In the genomic region with DNA sequence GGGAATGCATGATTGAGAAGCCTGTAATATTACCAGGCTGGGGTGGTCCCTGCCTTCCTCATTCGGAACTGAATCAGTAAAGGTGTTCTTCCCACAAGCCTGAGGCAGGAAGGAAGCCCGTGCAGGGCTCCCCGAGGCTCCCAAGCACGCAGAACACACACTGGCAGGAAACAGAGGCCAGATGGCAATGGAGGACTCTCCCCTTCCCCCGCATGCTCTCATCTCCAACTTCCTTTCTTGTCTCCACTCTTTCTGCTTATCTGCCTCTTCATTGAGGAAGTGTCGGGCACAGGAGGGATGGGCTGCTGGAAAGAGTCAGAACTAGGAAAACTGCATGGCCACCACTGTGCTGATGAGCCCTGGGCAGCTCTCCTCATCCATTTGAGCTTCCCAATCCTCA, we compare ENCODE assay signal across 1 cellular context.
TF ChIP-seq lines count a peak whose summit lies in the region.

No MANE protein-coding gene starts in this region.

TF ChIP-seq in HepG2, 621 proteins besides CTCF, POLR2A, EP300 and RAD21 (continued from another document):
- TF ChIP-seq PBX3 (CRISPR knock-in tag; IDR thresholded peaks at IDR 0.05; ENCODE audit: borderline replicate concordance) (no peak), ZBTB10 (CRISPR knock-in tag; IDR thresholded peaks at IDR 0.05; ENCODE audit: borderline replicate concordance) (no peak), CENPT (CRISPR knock-in tag; IDR thresholded peaks at IDR 0.05; ENCODE audit: low read depth) (no peak), KDM5B (CRISPR knock-in tag; IDR thresholded peaks at IDR 0.05; ENCODE audit: borderline replicate concordance) (no peak), ZNF17 (CRISPR knock-in tag; IDR thresholded peaks at IDR 0.05) (no peak), SMYD3 (CRISPR knock-in tag; IDR thresholded peaks at IDR 0.05) (no peak), ZNF501 (CRISPR knock-in tag; IDR thresholded peaks at IDR 0.05) (no peak), CENPX (CRISPR knock-in tag; IDR thresholded peaks at IDR 0.05) (no peak)
- TF ChIP-seq, protein P1, sequence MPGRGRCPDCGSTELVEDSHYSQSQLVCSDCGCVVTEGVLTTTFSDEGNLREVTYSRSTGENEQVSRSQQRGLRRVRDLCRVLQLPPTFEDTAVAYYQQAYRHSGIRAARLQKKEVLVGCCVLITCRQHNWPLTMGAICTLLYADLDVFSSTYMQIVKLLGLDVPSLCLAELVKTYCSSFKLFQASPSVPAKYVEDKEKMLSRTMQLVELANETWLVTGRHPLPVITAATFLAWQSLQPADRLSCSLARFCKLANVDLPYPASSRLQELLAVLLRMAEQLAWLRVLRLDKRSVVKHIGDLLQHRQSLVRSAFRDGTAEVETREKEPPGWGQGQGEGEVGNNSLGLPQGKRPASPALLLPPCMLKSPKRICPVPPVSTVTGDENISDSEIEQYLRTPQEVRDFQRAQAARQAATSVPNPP (CRISPR knock-in tag; IDR thresholded peaks at IDR 0.05) = no peak
